In the genomic region with DNA sequence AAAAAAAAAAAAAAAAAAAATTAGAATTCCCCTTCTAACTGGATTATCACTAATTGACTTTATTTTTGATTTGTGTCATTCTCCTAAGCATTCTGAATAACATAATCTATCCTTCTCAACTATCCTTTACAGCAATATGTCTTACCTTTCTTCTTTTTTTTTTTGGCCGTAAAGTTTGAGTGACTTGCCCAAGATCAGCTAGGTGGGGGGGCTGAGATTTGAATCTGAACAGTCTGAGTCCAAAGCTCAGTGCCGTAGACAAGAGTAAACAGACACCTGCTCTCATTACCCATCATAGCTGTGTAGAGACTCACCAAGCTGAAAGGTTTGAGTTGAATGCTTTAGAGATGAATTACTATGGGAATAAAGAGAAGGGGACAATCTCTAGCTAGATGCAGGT, we compare ENCODE assay signal across 24 cellular contexts.
"Had no signal": no experiment of that assay in that cellular context is flagged by ENCODE, and none has a peak within 500 bp of the region (broad histone marks: within the 10 kb centered on the region; RNA-seq: fewer than 3 reads in every experiment).

No MANE protein-coding gene starts in this region.

- H3K36me3 ChIP-seq: heart left ventricle, left lung, ovary, right atrium auricular region, sigmoid colon, spleen, transverse colon, upper lobe of right lung had no signal

- H3K4me3 ChIP-seq: heart left ventricle, left lung, lung, ovary, right atrium auricular region, sigmoid colon, spleen, transverse colon, upper lobe of right lung had no signal

- FAIRE-seq: islet of Langerhans, kidney, small intestine, urothelium cell line had no signal

- ATAC-seq: heart left ventricle; left lung; naive thymus-derived CD4-positive, alpha-beta T cell; natural killer cell treated with Interleukin-12 subunit alpha and Interleukin-12 subunit beta and Interleukin-15 and Interleukin-18, amount 100 ng/mL, for 72 hours; stimulated activated effector memory CD8-positive, alpha-beta T cell treated with anti-CD3 and anti-CD28 coated beads, Interleukin-12 subunit alpha, Interleukin-12 subunit beta, amount 100 ng/mL, for 72 hours; stimulated activated naive CD8-positive, alpha-beta T cell treated with anti-CD3 and anti-CD28 coated beads, Interleukin-15, amount 100 ng/mL, for 72 hours; upper lobe of right lung had no signal

- DNase-seq: glutamatergic neuron; heart left ventricle; hippocampal formation; immature natural killer cell; kidney; left lung; mesendoderm; naive thymus-derived CD4-positive, alpha-beta T cell; ovary; sigmoid colon; small intestine; spleen; stimulated activated CD4-positive, alpha-beta T cell treated with anti-CD3 and anti-CD28 coated beads, Interleukin-4, amount 100 ng/mL, for 24 hours; stimulated activated naive CD4-positive, alpha-beta T cell treated with Interleukin-2 at 50 U/mL for 16 hours; stimulated activated naive CD8-positive, alpha-beta T cell treated with anti-CD3 and anti-CD28 coated beads, Interleukin-15, amount 100 ng/mL, for 72 hours; substantia nigra; transverse colon; upper lobe of right lung had no signal

- H3K9me3 ChIP-seq: heart left ventricle, left lung, ovary, right atrium auricular region, sigmoid colon, spleen, transverse colon, upper lobe of right lung had no signal

- H3K27me3 ChIP-seq: heart left ventricle, left lung, ovary, right atrium auricular region, sigmoid colon, spleen, transverse colon, upper lobe of right lung had no signal

- H3K27ac ChIP-seq: heart left ventricle, left lung, ovary, right atrium auricular region, sigmoid colon, spleen, transverse colon, upper lobe of right lung had no signal

- H3K4me1 ChIP-seq: heart left ventricle, left lung, right atrium auricular region, spleen, upper lobe of right lung had no signal
